Comparison of ENCODE assay signal across 16 cellular contexts in the genomic region with DNA sequence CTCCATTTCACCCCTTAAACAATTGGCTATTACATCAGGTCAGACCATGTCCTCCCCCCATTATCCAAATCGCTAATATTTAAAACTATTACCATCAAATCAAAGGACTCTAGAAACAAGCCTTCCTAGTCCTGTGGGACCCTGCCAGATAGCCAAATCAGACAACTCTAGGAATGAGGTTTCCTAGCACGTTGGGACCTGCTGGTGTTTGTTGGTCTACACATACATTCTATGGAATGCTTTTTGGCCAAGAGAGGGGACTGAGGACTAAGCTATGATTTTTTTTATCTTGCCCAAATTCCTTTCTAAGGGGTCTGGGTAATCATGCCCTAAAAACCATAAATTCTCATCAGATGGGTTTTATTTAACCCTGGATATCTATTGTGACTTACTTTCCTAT. TPM values are rescaled to one million over a fixed set of nuclear protein-coding genes. Genes with fewer than 3 reads are reported as not detected.
"Had no signal": no experiment of that assay in that cellular context is flagged by ENCODE, and none has a peak within 500 bp of the region (broad histone marks: within the 10 kb centered on the region; RNA-seq: fewer than 3 reads in every experiment).

No MANE protein-coding gene starts in this region.

- H3K27ac ChIP-seq: left lung, neutrophil, thyroid gland had no signal

- H3K9me3 ChIP-seq: left lung, neutrophil, thyroid gland had no signal

- H3K4me1 ChIP-seq: thyroid gland had no signal

- DNase-seq: activated CD4-positive, alpha-beta T cell treated with anti-CD3 and anti-CD28 coated beads for 48 hours; activated CD8-positive, alpha-beta memory T cell treated with anti-CD3 and anti-CD28 coated beads for 24 hours; activated effector memory CD4-positive, alpha-beta T cell treated with anti-CD3 and anti-CD28 coated beads, Interleukin-2, amount 50 U/mL, for 16 hours; activated naive CD8-positive, alpha-beta T cell treated with anti-CD3 and anti-CD28 coated beads, Interleukin-2, amount 10 ng/mL, durations not matched to agents 7 days and 5 days; hippocampal formation; kidney; left lung; naive thymus-derived CD8-positive, alpha-beta T cell; stimulated activated naive B cell treated with anti-CD40 and anti-IgM and Interleukin-4, amounts not matched to agents 10 μg/mL and 1 μg/mL and 100 μg/mL, for 72 hours; T-helper 2 cell; thyroid gland had no signal

- ATAC-seq: left lung; naive thymus-derived CD8-positive, alpha-beta T cell; stimulated activated naive B cell treated with anti-CD40 and anti-IgM and Interleukin-4, amounts not matched to agents 10 μg/mL and 1 μg/mL and 100 μg/mL, for 72 hours had no signal

- H3K27me3 Mint-ChIP-seq: activated naive CD8-positive, alpha-beta T cell treated with anti-CD3 and anti-CD28 coated beads, Interleukin-2, amount 10 ng/mL, durations not matched to agents 7 days and 5 days; brain; dendritic cell treated with granulocyte-macrophage colony-stimulating factor and Interleukin-4, amounts not matched to agents 40 ng/mL and 50 ng/mL, for 4 days; naive thymus-derived CD8-positive, alpha-beta T cell; stimulated activated naive B cell treated with anti-CD40 and anti-IgM and Interleukin-4, amounts not matched to agents 10 μg/mL and 1 μg/mL and 100 μg/mL, for 72 hours had no signal

- H3K9me3 Mint-ChIP-seq: activated naive CD8-positive, alpha-beta T cell treated with anti-CD3 and anti-CD28 coated beads, Interleukin-2, amount 10 ng/mL, durations not matched to agents 7 days and 5 days; brain; dendritic cell treated with granulocyte-macrophage colony-stimulating factor and Interleukin-4, amounts not matched to agents 40 ng/mL and 50 ng/mL, for 4 days; naive thymus-derived CD8-positive, alpha-beta T cell; stimulated activated naive B cell treated with anti-CD40 and anti-IgM and Interleukin-4, amounts not matched to agents 10 μg/mL and 1 μg/mL and 100 μg/mL, for 72 hours had no signal

- FAIRE-seq: kidney had no signal

- H3K4me3 Mint-ChIP-seq: activated naive CD8-positive, alpha-beta T cell treated with anti-CD3 and anti-CD28 coated beads, Interleukin-2, amount 10 ng/mL, durations not matched to agents 7 days and 5 days; brain; dendritic cell treated with granulocyte-macrophage colony-stimulating factor and Interleukin-4, amounts not matched to agents 40 ng/mL and 50 ng/mL, for 4 days; naive thymus-derived CD8-positive, alpha-beta T cell; stimulated activated naive B cell treated with anti-CD40 and anti-IgM and Interleukin-4, amounts not matched to agents 10 μg/mL and 1 μg/mL and 100 μg/mL, for 72 hours had no signal

- H3K27me3 ChIP-seq: left lung, neutrophil, thyroid gland had no signal

- H3K4me1 Mint-ChIP-seq: brain had no signal

- H3K27ac Mint-ChIP-seq: brain; dendritic cell treated with granulocyte-macrophage colony-stimulating factor and Interleukin-4, amounts not matched to agents 40 ng/mL and 50 ng/mL, for 4 days had no signal

- H3K4me3 ChIP-seq: left lung, thyroid gland had no signal

- H3K36me3 ChIP-seq: neutrophil, thyroid gland had no signal

RNA-seq across cellular contexts. Expression of a gene that starts 24.4 kb away (rescaled TPM):
- total RNA-seq: activated naive CD8-positive, alpha-beta T cell treated with anti-CD3 and anti-CD28 coated beads, Interleukin-2, amount 10 ng/mL, durations not matched to agents 7 days and 5 days; kidney; left lung; mucosa of gallbladder; thyroid gland; urinary bladder had no signal
- polyA plus RNA-seq: urinary bladder had no signal
